In the genomic region with DNA sequence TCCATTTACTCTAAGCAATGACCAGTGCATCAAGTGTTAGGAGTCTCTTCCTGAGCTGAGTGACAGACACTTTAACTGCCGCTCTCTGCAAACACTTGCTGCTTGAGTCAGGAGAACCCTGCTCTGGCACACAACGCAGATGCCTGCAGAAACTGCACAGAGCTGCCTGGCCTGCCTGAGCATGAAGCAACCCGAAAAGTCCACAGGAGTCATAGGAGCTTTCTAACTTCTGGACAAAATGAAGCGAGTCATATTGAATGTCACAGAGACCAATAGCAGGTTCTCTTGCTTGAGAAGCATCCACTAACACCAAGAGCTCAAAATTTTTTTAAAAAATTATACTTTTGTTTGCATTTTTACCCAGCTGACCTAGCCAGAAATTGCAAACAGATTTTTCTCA, we compare ENCODE assay signal across 18 cellular contexts.
DNase-seq lines count a peak whose midpoint lies in the region; ATAC-seq and TF ChIP-seq lines count a peak whose summit lies in the region.
"Had no signal": no experiment of that assay in that cellular context is flagged by ENCODE, and none has a peak within 500 bp of the region (broad histone marks: within the 10 kb centered on the region; RNA-seq: fewer than 3 reads in every experiment).

No MANE protein-coding gene starts in this region.

- no peak for TF ChIP-seq EP300 in stomach (IDR thresholded peaks at IDR 0.05)

- H3K36me3 ChIP-seq in SK-N-MC (ENCODE audit: insufficient read depth, low read length) (peaks cover 9% of the 10 kb centered on the region; the same call in 1 of the 2 replicates), stomach (no peaks in the 10 kb centered on the region)
- H3K36me3 ChIP-seq: SJSA1 had no signal

- H3K4me3 ChIP-seq in SK-N-MC: peak overlapping the region; percentile 36
- no peak overlapping the region for H3K4me3 ChIP-seq in foreskin fibroblast (ENCODE audit: low read depth in 1 of 2, low read length in 2 of 2)
- H3K4me3 ChIP-seq in stomach: no peak overlapping the region
- H3K4me3 ChIP-seq: K562, SJSA1 had no signal

- DNase-seq in EH (ENCODE audit: low read depth) (peak; percentile 61), SK-N-MC (ENCODE audit: low read depth, low spot score) (no peak), foreskin fibroblast (peak; percentile 82), sciatic nerve (ENCODE audit: low spot score) (no peak), stomach (no peak), ecto neural progenitor cell (ENCODE audit: low spot score) (no peak)
- no peak for DNase-seq in T-helper 2 cell treated with Interferon-gamma antibody and Interleukin-4, amounts not matched to agents 5 μg/mL and 100 μg/mL, for 36 hours (ENCODE audit: low spot score)
- DNase-seq: activated CD4-positive, alpha-beta T cell treated with anti-CD3 and anti-CD28 coated beads for 1 hour; activated CD8-positive, alpha-beta memory T cell treated with anti-CD3 and anti-CD28 coated beads, Interleukin-2, amount 10 ng/mL, durations not matched to agents 7 days and 5 days; activated effector memory CD4-positive, alpha-beta T cell treated with anti-CD3 and anti-CD28 coated beads, Interleukin-2, amount 50 U/mL, for 16 hours; amygdala; NCI-H1048; NCI-H69; T1000 had no signal

- peak overlapping the region; percentile 100 for H3K27ac ChIP-seq in SK-N-MC
- H3K27ac ChIP-seq in stomach: no peak overlapping the region
- H3K27ac ChIP-seq: SJSA1 had no signal

- intact Hi-C loops in sciatic nerve (cut with DNase I) (no loop called here), stomach (cut with DNase I; ENCODE audit: low total_unique reads) (no loop called here)

- no peaks in the 10 kb centered on the region for H3K36me3 Mint-ChIP-seq in T-helper 2 cell treated with Interferon-gamma antibody and Interleukin-4, amounts not matched to agents 5 μg/mL and 100 μg/mL, for 36 hours (ENCODE audit: low read depth)
- H3K36me3 Mint-ChIP-seq: activated CD8-positive, alpha-beta memory T cell treated with anti-CD3 and anti-CD28 coated beads, Interleukin-2, amount 10 ng/mL, durations not matched to agents 7 days and 5 days; mesothelial cell of epicardium had no signal

- WGBS in stomach, 5 donors: 72 to 86% (median 81%) methylated on average over 4 of the region's 4 CpGs

- peak overlapping the region; percentile 78 for H3K9ac ChIP-seq in SK-N-MC (ENCODE audit: insufficient read length)

- TF ChIP-seq POLR2A in stomach (IDR thresholded peaks at IDR 0.05): no peak

- no peaks in the 10 kb centered on the region for H3K27me3 ChIP-seq in stomach
- H3K27me3 ChIP-seq: SJSA1 had no signal

- H3K27me3 Mint-ChIP-seq in T-helper 2 cell treated with Interferon-gamma antibody and Interleukin-4, amounts not matched to agents 5 μg/mL and 100 μg/mL, for 36 hours (ENCODE audit: low read depth): no peaks in the 10 kb centered on the region

- no peak overlapping the region for H3K27ac Mint-ChIP-seq in T-helper 2 cell treated with Interferon-gamma antibody and Interleukin-4, amounts not matched to agents 5 μg/mL and 100 μg/mL, for 36 hours
- H3K27ac Mint-ChIP-seq: activated CD8-positive, alpha-beta memory T cell treated with anti-CD3 and anti-CD28 coated beads, Interleukin-2, amount 10 ng/mL, durations not matched to agents 7 days and 5 days; mesothelial cell of epicardium had no signal

- no peaks in the 10 kb centered on the region for H3K4me1 Mint-ChIP-seq in T-helper 2 cell treated with Interferon-gamma antibody and Interleukin-4, amounts not matched to agents 5 μg/mL and 100 μg/mL, for 36 hours (ENCODE audit: low read depth)
- H3K4me1 Mint-ChIP-seq: activated CD8-positive, alpha-beta memory T cell treated with anti-CD3 and anti-CD28 coated beads, Interleukin-2, amount 10 ng/mL, durations not matched to agents 7 days and 5 days had no signal

- H3K9me3 Mint-ChIP-seq in T-helper 2 cell treated with Interferon-gamma antibody and Interleukin-4, amounts not matched to agents 5 μg/mL and 100 μg/mL, for 36 hours: no peaks in the 10 kb centered on the region
- H3K9me3 Mint-ChIP-seq: mesothelial cell of epicardium had no signal

- peaks cover 0 to 3% (median 0%) of the 10 kb centered on the region in 4 donors for H3K4me1 ChIP-seq in stomach
- H3K4me1 ChIP-seq: SJSA1 had no signal

- no peak overlapping the region for H3K4me3 Mint-ChIP-seq in T-helper 2 cell treated with Interferon-gamma antibody and Interleukin-4, amounts not matched to agents 5 μg/mL and 100 μg/mL, for 36 hours
- H3K4me3 Mint-ChIP-seq: activated CD8-positive, alpha-beta memory T cell treated with anti-CD3 and anti-CD28 coated beads, Interleukin-2, amount 10 ng/mL, durations not matched to agents 7 days and 5 days; mesothelial cell of epicardium; neural crest cell had no signal

- TF ChIP-seq CTCF in foreskin fibroblast (IDR thresholded peaks at IDR 0.05; ENCODE audit: low read depth, low read length) (no peak), stomach (IDR thresholded peaks at IDR 0.05) (no peak)

- H3K9me3 ChIP-seq in SK-N-MC (ENCODE audit: low read depth, low read length): no peaks in the 10 kb centered on the region; the same call in 1 of the 2 replicates
- no peaks in the 10 kb centered on the region for H3K9me3 ChIP-seq in stomach
- H3K9me3 ChIP-seq: SJSA1 had no signal

- ATAC-seq in sciatic nerve: peak; percentile 65
- ATAC-seq: activated CD8-positive, alpha-beta memory T cell treated with anti-CD3 and anti-CD28 coated beads, Interleukin-2, amount 10 ng/mL, durations not matched to agents 7 days and 5 days; K562 had no signal

Comparison
In these comparisons a context has a peak if more than half of its experiments do, and no peak if none do; other contexts are left out.
1. DNase-seq: peak in EH (single experiment) and foreskin fibroblast (2 of 2); none in SK-N-MC (single experiment), sciatic nerve (single experiment), stomach (single experiment), T-helper 2 cell treated with Interferon-gamma antibody and Interleukin-4, amounts not matched to agents 5 μg/mL and 100 μg/mL, for 36 hours (single experiment) and ecto neural progenitor cell (single experiment).